ENCODE assay signal across 1 cellular context in the genomic region with DNA sequence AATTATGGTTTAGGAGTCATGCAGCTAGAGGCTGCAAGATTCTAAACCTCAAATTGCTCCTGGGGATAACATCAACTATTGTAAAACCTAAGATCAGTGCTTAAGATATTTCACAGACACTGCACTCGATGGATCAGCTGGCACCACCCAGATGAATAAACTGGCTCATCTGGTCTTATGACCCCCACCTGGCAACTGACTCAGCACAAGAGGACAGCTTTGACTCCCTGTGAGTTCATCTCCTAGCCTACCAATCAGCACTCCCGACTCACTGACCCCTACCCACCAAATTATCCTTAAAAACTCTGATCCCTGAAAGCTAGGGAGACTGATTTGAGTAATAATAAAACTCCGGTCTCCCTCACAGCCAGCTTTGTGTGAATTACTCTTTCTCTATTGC.
TF ChIP-seq lines count a peak whose summit lies in the region.

No MANE protein-coding gene starts in this region.

TF ChIP-seq in H1, 55 proteins besides CTCF, POLR2A, EP300 and RAD21 (continued from another document):
- TF ChIP-seq, protein P1, sequence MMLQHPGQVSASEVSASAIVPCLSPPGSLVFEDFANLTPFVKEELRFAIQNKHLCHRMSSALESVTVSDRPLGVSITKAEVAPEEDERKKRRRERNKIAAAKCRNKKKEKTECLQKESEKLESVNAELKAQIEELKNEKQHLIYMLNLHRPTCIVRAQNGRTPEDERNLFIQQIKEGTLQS (IDR thresholded peaks at IDR 0.05; ENCODE audit: insufficient read depth, low read depth, low read length) = no peak
- TF ChIP-seq TEAD4 (IDR thresholded peaks at IDR 0.05; ENCODE audit: low read depth, low read length) (no peak), EZH2 (IDR thresholded peaks at IDR 0.05; ENCODE audit: low read depth, low read length, severe bottlenecking) (no peak), JUND (IDR thresholded peaks at IDR 0.05; ENCODE audit: low read length) (no peak), SAP30 (IDR thresholded peaks at IDR 0.05; ENCODE audit: insufficient read depth, insufficient replicate concordance, low read length) (no peak), TCF12 (IDR thresholded peaks at IDR 0.05; ENCODE audit: low read depth, low read length) (no peak), SP2 (IDR thresholded peaks at IDR 0.05; ENCODE audit: low read length) (no peak), GABPA (IDR thresholded peaks at IDR 0.05; ENCODE audit: borderline replicate concordance, insufficient read depth, low read length) (no peak), BACH1 (IDR thresholded peaks at IDR 0.05; ENCODE audit: low read length) (no peak), RNF2 (IDR thresholded peaks at IDR 0.05; ENCODE audit: borderline replicate concordance, low read depth, low read length, missing control alignments, poor library complexity, severe bottlenecking) (no peak)
